8 cellular contexts compared by ENCODE assay signal in the genomic region with DNA sequence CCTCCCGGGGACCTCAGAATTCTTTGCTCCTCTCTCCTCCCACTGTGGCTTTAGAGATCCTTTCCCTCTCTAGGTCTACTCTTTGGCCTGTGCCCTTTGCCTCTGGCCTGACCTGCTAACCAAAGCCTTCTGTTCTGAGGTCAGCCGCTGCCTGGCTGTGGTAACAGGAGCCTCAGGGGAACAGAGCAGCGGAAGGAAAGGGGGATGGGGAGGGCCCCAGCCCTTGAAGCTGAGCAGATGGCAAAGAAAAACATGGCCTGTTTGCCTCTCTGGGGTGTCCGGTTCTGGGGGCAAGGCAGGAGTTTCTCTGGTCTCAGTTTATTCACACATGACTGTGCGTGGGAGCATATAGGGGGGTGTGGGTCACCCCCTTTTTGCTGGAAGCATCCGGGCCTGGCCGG. TPM values are rescaled to one million over a fixed set of nuclear protein-coding genes. Genes with fewer than 3 reads are reported as not detected.
DNase-seq lines count a peak whose midpoint lies in the region; ATAC-seq and TF ChIP-seq lines count a peak whose summit lies in the region.

No MANE protein-coding gene starts in this region.

- TF ChIP-seq CTCF in cardiac fibroblast (IDR thresholded peaks at IDR 0.05; ENCODE audit: low read depth, low read length) (no peak), foreskin keratinocyte (conservative IDR thresholded peaks at IDR 0.05) (no peak)

- H3K27me3 ChIP-seq in foreskin keratinocyte: peaks cover 12% of the 10 kb centered on the region

- no peak overlapping the region for H3K4me3 ChIP-seq in cardiac fibroblast (replicated peaks in 1 of 2; ENCODE audit: low read depth in 2 of 2, low read length in 2 of 2)

- no peak overlapping the region for H3K27ac ChIP-seq in foreskin keratinocyte

- peak; percentile 20 for DNase-seq in NCI-H2196 (lab: John Stamatoyannopoulos, UW; ENCODE audit: unreplicated experiment)
- DNase-seq in NCI-H2196 treated with DMSO at 0.1 percent for 48 hours (lab: John Stamatoyannopoulos, UW; ENCODE audit: unreplicated experiment): no peak
- peak; percentile 44 to 57 for DNase-seq in cardiac fibroblast (ENCODE audit: low read depth in 2 of 2)
- peak; percentile 38 for DNase-seq in retina
- DNase-seq in hypothalamus (lab: John Stamatoyannopoulos, UW): no peak
- DNase-seq in foreskin keratinocyte: no peak

- peak; percentile 94 for ATAC-seq in HG02763 (IDR thresholded peaks at IDR 0.05; ENCODE audit: unreplicated experiment)
- no peak for ATAC-seq in foreskin keratinocyte

- H3K4me1 ChIP-seq in foreskin keratinocyte: no peaks in the 10 kb centered on the region

TF ChIP-seq in PFSK-1, 5 proteins besides CTCF, POLR2A, EP300 and RAD21:
- TF ChIP-seq SIN3A (IDR thresholded peaks at IDR 0.05; ENCODE audit: borderline replicate concordance, insufficient read depth, low read length): peak; percentile 49; the same call in 1 of the 2 replicates
- TF ChIP-seq POLR2AphosphoS5 (IDR thresholded peaks at IDR 0.05; ENCODE audit: low read depth, low read length): no peak
- TF ChIP-seq, protein P1, sequence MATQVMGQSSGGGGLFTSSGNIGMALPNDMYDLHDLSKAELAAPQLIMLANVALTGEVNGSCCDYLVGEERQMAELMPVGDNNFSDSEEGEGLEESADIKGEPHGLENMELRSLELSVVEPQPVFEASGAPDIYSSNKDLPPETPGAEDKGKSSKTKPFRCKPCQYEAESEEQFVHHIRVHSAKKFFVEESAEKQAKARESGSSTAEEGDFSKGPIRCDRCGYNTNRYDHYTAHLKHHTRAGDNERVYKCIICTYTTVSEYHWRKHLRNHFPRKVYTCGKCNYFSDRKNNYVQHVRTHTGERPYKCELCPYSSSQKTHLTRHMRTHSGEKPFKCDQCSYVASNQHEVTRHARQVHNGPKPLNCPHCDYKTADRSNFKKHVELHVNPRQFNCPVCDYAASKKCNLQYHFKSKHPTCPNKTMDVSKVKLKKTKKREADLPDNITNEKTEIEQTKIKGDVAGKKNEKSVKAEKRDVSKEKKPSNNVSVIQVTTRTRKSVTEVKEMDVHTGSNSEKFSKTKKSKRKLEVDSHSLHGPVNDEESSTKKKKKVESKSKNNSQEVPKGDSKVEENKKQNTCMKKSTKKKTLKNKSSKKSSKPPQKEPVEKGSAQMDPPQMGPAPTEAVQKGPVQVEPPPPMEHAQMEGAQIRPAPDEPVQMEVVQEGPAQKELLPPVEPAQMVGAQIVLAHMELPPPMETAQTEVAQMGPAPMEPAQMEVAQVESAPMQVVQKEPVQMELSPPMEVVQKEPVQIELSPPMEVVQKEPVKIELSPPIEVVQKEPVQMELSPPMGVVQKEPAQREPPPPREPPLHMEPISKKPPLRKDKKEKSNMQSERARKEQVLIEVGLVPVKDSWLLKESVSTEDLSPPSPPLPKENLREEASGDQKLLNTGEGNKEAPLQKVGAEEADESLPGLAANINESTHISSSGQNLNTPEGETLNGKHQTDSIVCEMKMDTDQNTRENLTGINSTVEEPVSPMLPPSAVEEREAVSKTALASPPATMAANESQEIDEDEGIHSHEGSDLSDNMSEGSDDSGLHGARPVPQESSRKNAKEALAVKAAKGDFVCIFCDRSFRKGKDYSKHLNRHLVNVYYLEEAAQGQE (IDR thresholded peaks at IDR 0.05; ENCODE audit: insufficient read depth in 1 of 2, low read depth in 2 of 2, low read length in 2 of 2): peak in 1 of 2 experiments; percentile 56; a peak in 1 of 4 replicates
- no peak for TF ChIP-seq TAF1 (IDR thresholded peaks at IDR 0.05; ENCODE audit: borderline replicate concordance, insufficient read depth, low read length)
- TF ChIP-seq FOXP2 (optimal IDR thresholded peaks at IDR 0.05; ENCODE audit: borderline replicate concordance, extremely low read depth, extremely low read length, insufficient read depth): peak; percentile 42

RNA-seq across cellular contexts. Expression of a gene that starts 28.2 kb away (rescaled TPM):
- 4.3 TPM for polyA plus RNA-seq in PFSK-1 (2012; ENCODE audit: insufficient read length, low read depth)
- total RNA-seq in foreskin keratinocyte: not detected in 2 replicates
- polyA plus RNA-seq in foreskin keratinocyte: not detected in 2 replicates

Comparison
In these comparisons a context has a peak if more than half of its experiments do, and no peak if none do; other contexts are left out.
1. DNase-seq: peak in NCI-H2196 (single experiment), cardiac fibroblast (2 of 2) and retina (single experiment); none in NCI-H2196 treated with DMSO at 0.1 percent for 48 hours (single experiment), hypothalamus (0 of 51) and foreskin keratinocyte (0 of 2).